8 cellular contexts compared by ENCODE assay signal in the genomic region with DNA sequence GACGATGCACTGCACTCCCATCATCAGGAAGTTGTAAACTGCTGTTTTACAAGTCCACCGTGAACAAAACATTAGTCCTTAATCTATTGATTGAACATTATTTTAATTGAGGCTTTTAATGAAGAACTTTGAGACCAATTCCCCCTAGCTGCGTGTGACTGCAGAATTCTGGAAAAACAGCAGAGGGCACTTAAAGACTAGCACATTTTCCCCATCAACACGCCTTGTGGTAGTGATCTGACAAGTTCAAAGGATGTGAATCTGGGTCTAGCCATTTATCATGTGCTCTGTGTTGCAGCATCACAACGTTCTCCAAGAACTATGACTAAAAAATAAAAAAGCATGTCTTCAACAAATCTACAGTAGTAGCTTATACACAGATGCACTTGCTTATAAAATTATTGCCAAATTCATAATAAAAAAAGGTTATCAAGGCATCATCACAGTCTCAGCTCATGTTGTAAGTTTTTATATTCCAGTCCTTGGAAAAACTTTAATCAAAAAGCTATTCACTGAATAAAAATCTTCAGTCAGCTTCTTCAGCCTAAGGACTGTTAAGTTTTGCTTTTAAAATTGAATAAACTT. TPM values are rescaled to one million over a fixed set of nuclear protein-coding genes. Genes with fewer than 3 reads are reported as not detected.
DNase-seq lines count a peak whose midpoint lies in the region; ATAC-seq and TF ChIP-seq lines count a peak whose summit lies in the region.

No MANE protein-coding gene starts in this region.

- TF ChIP-seq CTCF in heart left ventricle (IDR thresholded peaks at IDR 0.05), result peak in 11 of 12 donors; percentile 26 to 64 (median 54)
- TF ChIP-seq CTCF in fibroblast of villous mesenchyme (IDR thresholded peaks at IDR 0.05; ENCODE audit: insufficient read depth, low read depth, low read length), result peak; percentile 62
- peak; percentile 48 for TF ChIP-seq CTCF in psoas muscle (IDR thresholded peaks at IDR 0.05)

- 0 to 1% (median 0%) methylated on average over 5 of the region's 5 CpGs for WGBS in heart left ventricle, 4 donors
- WGBS in psoas muscle, 3 donors, result 1 to 2% (median 2%) methylated on average over 5 of the region's 5 CpGs

- intact Hi-C loops in heart left ventricle (cut with DNase I) (loop anchor here (1.0 to 2.0 kb wide), 3 partner anchors 533 to 537 kb away; no protein-coding TSS in a partner anchor), Right ventricle myocardium inferior (cut with DNase I) (loop anchor here (1.0 kb wide), 1 partner anchor 534 kb away; no protein-coding TSS in a partner anchor), psoas muscle (cut with DNase I) (loop anchor here (2.0 to 10.0 kb wide), 2 partner anchors 529 to 533 kb away; no protein-coding TSS in a partner anchor)

- peaks cover 0 to 73% (median 10%) of the 10 kb centered on the region in 9 donors for H3K27me3 ChIP-seq in heart left ventricle
- peaks cover 0 to 12% (median 8%) of the 10 kb centered on the region in 3 donors for H3K27me3 ChIP-seq in psoas muscle (ENCODE audit: insufficient read depth in 3 of 3, low read length in 2 of 3)

- H3K36me3 ChIP-seq in heart left ventricle (no peaks in the 10 kb centered on the region), psoas muscle (ENCODE audit: insufficient read depth in 1 of 2, low read depth in 1 of 2) (no peaks in the 10 kb centered on the region)

- ATAC-seq in heart left ventricle, result peak in 3 of 4 donors; percentile 51 to 63 (median 57)
- ATAC-seq in Right ventricle myocardium inferior, result no peak
- ATAC-seq in psoas muscle, result no peak
- ATAC-seq in HG03378 (IDR thresholded peaks at IDR 0.05; ENCODE audit: unreplicated experiment), result no peak

- no peak overlapping the region for H3K4me3 ChIP-seq in heart left ventricle
- H3K4me3 ChIP-seq in fibroblast of villous mesenchyme (ENCODE audit: low read depth, low read length), result no peak overlapping the region
- H3K4me3 ChIP-seq in psoas muscle, result no peak overlapping the region

- H3K9me3 ChIP-seq in heart left ventricle (no peaks in the 10 kb centered on the region), psoas muscle (no peaks in the 10 kb centered on the region)

- DNase-seq in heart left ventricle (no peak), Right ventricle myocardium inferior (ENCODE audit: missing footprints) (no peak), NCI-H1092 (lab: John Stamatoyannopoulos, UW) (peak; percentile 48), SW480 (ENCODE audit: low spot score) (peak; percentile 42), fibroblast of villous mesenchyme (ENCODE audit: low read depth) (peak; percentile 68), psoas muscle (no peak)
- no peak for DNase-seq in effector CD8-positive, alpha-beta T cell (lab: John Stamatoyannopoulos, UW)

- H3K4me1 ChIP-seq in heart left ventricle (no peaks in the 10 kb centered on the region), psoas muscle (no peaks in the 10 kb centered on the region)

- no peak for TF ChIP-seq POLR2A in heart left ventricle (IDR thresholded peaks at IDR 0.05)

- H3K27ac ChIP-seq in heart left ventricle, result no peak overlapping the region
- H3K27ac ChIP-seq in psoas muscle, result no peak overlapping the region

RNA-seq across cellular contexts. Expression of a gene that starts 35.8 kb away (rescaled TPM):
- not detected for total RNA-seq in heart left ventricle
- not detected for polyA plus RNA-seq in heart left ventricle
- not detected for total RNA-seq in Right ventricle myocardium inferior
- total RNA-seq in fibroblast of villous mesenchyme, result not detected in 2 replicates
- total RNA-seq in psoas muscle, result not detected
- not detected for polyA plus RNA-seq in psoas muscle

RNA-seq across cellular contexts. Expression of a gene that starts 39.5 kb away (rescaled TPM):
- total RNA-seq in heart left ventricle (10 to 100 TPM in 7 of 9 donors, 1 to 10 TPM in 2; 6.9 to 11.5 (median 10.2) TPM), Right ventricle myocardium inferior (9.7 TPM), fibroblast of villous mesenchyme (24.5 and 27.6 TPM in 2 replicates), psoas muscle (10 to 100 TPM in 2 of 4 donors, 1 to 10 TPM in 2; 9.3 to 12.6 (median 11.0) TPM)
- polyA plus RNA-seq in heart left ventricle (10 to 100 TPM; 16.5 to 21.9 TPM), psoas muscle (10 to 100 TPM; 16.0 to 27.9 (median 18.6) TPM)

Comparison
In these comparisons a context has a peak if more than half of its experiments do, and no peak if none do; other contexts are left out.
1. ATAC-seq: peak in heart left ventricle (3 of 4); none in Right ventricle myocardium inferior (single experiment), psoas muscle (0 of 4) and HG03378 (single experiment).
2. DNase-seq: peak in NCI-H1092 (single experiment), SW480 (single experiment) and fibroblast of villous mesenchyme (single experiment); none in heart left ventricle (0 of 5), Right ventricle myocardium inferior (single experiment), psoas muscle (0 of 2) and effector CD8-positive, alpha-beta T cell (single experiment).
3. Peak in every context shown above with its lines, with median percentiles within 50 percentile points of each other: CTCF ChIP-seq.